Comparison of ENCODE assay signal across 8 cellular contexts in the genomic region with DNA sequence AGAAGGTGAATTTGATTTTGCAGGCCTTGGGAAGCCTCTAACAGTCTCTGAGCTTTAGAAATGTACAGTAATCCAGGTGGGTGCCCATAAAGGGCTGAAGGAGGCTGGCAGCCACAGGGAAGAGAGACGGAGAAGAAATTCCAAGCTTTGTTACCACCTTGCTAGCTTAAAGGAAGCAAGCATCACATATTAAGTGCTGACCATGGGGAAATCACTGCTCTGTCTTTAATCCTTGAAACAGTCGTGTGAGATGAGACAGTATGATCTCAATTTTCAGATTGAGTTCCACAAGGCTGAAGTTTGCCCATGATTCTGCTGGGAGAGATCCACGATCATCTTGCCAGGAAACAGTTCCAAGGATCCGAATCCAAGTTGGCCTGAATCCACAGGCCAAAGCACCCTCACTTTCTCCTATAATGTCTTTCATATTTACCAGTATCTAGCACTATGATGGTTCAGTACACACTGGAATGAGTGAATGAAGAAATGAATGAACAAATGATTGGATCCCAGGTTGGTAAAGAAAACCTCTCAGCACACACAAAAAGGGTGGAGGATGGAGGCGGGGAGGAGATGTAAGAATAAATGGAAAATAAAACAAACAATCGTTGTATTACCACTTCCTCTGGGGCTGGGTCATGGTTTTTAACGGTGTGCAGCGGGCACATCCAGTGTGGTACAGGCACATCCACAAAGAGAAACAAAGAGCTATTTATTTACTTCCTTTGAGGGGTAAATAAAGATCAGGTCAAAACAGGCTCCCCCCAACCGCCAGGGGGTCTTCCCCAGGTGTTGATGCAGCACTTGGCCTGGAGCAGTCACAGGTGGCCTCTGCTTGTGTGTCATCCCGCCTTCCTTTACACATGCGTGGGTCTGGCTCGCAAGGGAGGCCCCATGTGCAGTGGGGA. TPM values are rescaled to one million over a fixed set of nuclear protein-coding genes. Genes with fewer than 3 reads are reported as not detected.
A peak's percentile ranks its signal among the peaks of the same experiment; 100 is the strongest.
DNase-seq lines count a peak whose midpoint lies in the region; ATAC-seq and TF ChIP-seq lines count a peak whose summit lies in the region.

No MANE protein-coding gene starts in this region.

- H3K27ac ChIP-seq in upper lobe of right lung = no peak overlapping the region

- intact Hi-C loops in Right ventricle myocardium superior (cut with DNase I) = no loop called here
- intact Hi-C loops in cardiac septum (cut with DNase I) = no loop called here
- intact Hi-C loops in upper lobe of right lung (cut with DNase I) = no loop called here

- peaks cover 21% of the 10 kb centered on the region for H3K4me1 ChIP-seq in upper lobe of right lung

- H3K4me3 ChIP-seq in upper lobe of right lung = no peak overlapping the region

- H3K9me3 ChIP-seq in upper lobe of right lung = no peaks in the 10 kb centered on the region

- ATAC-seq in Right ventricle myocardium superior (ENCODE audit: poor library complexity) (peak; percentile 29), upper lobe of right lung (peak; percentile 38)

- no peaks in the 10 kb centered on the region for H3K36me3 ChIP-seq in upper lobe of right lung

- DNase-seq in Right ventricle myocardium superior = no peak
- DNase-seq in cardiac septum (ENCODE audit: low spot score) = no peak
- peak; percentile 47 to 61 for DNase-seq in activated CD4-positive, alpha-beta T cell treated with anti-CD3 and anti-CD28 coated beads, Interleukin-2, amount 50 U/mL, for 4 hours
- DNase-seq in germinal center (ENCODE audit: low spot score) = peak; percentile 90
- no peak for DNase-seq in upper lobe of right lung
- DNase-seq in DMS114 treated with DMSO at 0.1 percent for 48 hours (lab: John Stamatoyannopoulos, UW; ENCODE audit: unreplicated experiment) = no peak
- DNase-seq in SW480 (ENCODE audit: low spot score) = no peak
- no peak for DNase-seq in nucleus accumbens (lab: John Stamatoyannopoulos, UW)

- no peaks in the 10 kb centered on the region for H3K27me3 ChIP-seq in upper lobe of right lung

- TF ChIP-seq CTCF in upper lobe of right lung (IDR thresholded peaks at IDR 0.05) = no peak

RNA-seq across cellular contexts. Expression of a gene that starts 28.2 kb away (rescaled TPM):
- 28.7 TPM for total RNA-seq in Right ventricle myocardium superior
- total RNA-seq in cardiac septum = 22.3 TPM
- 31.1 TPM for total RNA-seq in upper lobe of right lung

Comparison
In these comparisons a context has a peak if more than half of its experiments do, and no peak if none do; other contexts are left out.
1. DNase-seq: peak in activated CD4-positive, alpha-beta T cell treated with anti-CD3 and anti-CD28 coated beads, Interleukin-2, amount 50 U/mL, for 4 hours (2 of 2) and germinal center (single experiment); none in Right ventricle myocardium superior (single experiment), cardiac septum (single experiment), upper lobe of right lung (single experiment), DMS114 treated with DMSO at 0.1 percent for 48 hours (single experiment), SW480 (single experiment) and nucleus accumbens (0 of 56).